17 cellular contexts compared by ENCODE assay signal in the genomic region with DNA sequence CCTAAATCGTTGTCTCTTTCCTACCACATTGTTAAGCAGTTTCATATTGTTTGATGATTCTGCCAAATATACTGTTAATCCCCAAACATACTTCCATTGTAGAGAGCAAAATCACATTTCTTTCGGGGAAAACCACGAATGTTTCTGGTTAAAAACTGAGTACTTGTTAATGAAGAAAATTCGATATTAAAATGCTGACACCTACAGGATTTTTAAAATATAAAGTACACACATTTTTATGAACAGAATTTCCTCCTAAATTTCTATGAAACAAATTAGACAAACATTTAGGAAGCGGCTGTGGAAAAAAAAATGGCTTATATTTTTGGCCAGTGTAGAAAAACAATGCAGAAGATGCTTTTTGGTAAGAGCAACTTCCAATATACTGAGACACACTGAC.
DNase-seq lines count a peak whose midpoint lies in the region; ATAC-seq, FAIRE-seq and TF ChIP-seq lines count a peak whose summit lies in the region.
"Had no signal": no experiment of that assay in that cellular context is flagged by ENCODE, and none has a peak within 500 bp of the region (broad histone marks: within the 10 kb centered on the region; RNA-seq: fewer than 3 reads in every experiment).

No MANE protein-coding gene starts in this region.

- H3K4me1 ChIP-seq in HepG2 (ENCODE audit: insufficient read depth, low read length): no peaks in the 10 kb centered on the region
- no peaks in the 10 kb centered on the region for H3K4me1 ChIP-seq in right lobe of liver
- H3K4me1 ChIP-seq in IMR-90 (ENCODE audit: control insufficient read depth, insufficient read depth, low read length): no peaks in the 10 kb centered on the region

- DNase-seq in HepG2 (ENCODE audit: low spot score) (no peak), right lobe of liver (no peak), IMR-90 (no peak), SK-N-MC (ENCODE audit: low read depth, low spot score) (no peak), superior temporal gyrus (ENCODE audit: extremely low spot score) (peak; percentile 3), DMS153 treated with DMSO at 0.1 percent for 48 hours (lab: John Stamatoyannopoulos, UW; ENCODE audit: unreplicated experiment) (no peak)
- DNase-seq: 8988T; AML-193; CD4-positive, alpha-beta memory T cell; DMS153; DMS79 treated with DMSO at 0.1 percent for 48 hours; GF-D8; GM23248 had no signal

- no peaks in the 10 kb centered on the region for H3K79me1 ChIP-seq in IMR-90 (ENCODE audit: low read depth in 1 of 2, low read length in 2 of 2)

- no peak overlapping the region for H2BK120ac ChIP-seq in IMR-90 (ENCODE audit: low read depth, low read length)

- no peak overlapping the region for H3K23ac ChIP-seq in IMR-90 (ENCODE audit: low read depth, low read length)

- no peak for TF ChIP-seq RAD21 in HepG2 (CRISPR knock-in tag; IDR thresholded peaks at IDR 0.05)
- TF ChIP-seq RAD21 in IMR-90 (IDR thresholded peaks at IDR 0.05; ENCODE audit: low read length): no peak

- no peak overlapping the region for H4K8ac ChIP-seq in IMR-90 (ENCODE audit: low read depth in 2 of 2, low read length in 2 of 2)

- no peak for TF ChIP-seq EP300 in HepG2 (IDR thresholded peaks at IDR 0.05; ENCODE audit: low read depth in 2 of 2, low read length in 2 of 2)
- no peak for TF ChIP-seq EP300 in HepG2 (CRISPR knock-in tag; IDR thresholded peaks at IDR 0.05; ENCODE audit: borderline replicate concordance)

- intact Hi-C loops in HepG2 (cut with micrococcal nuclease; ENCODE audit: unreplicated experiment): no loop called here
- intact Hi-C loops in right lobe of liver (cut with DNase I): no loop called here
- intact Hi-C loops in IMR-90 (cut with micrococcal nuclease): no loop called here

- H2BK5ac ChIP-seq in IMR-90 (ENCODE audit: low read depth, low read length, poor library complexity, severe bottlenecking): no peak overlapping the region

- no peak overlapping the region for H3K18ac ChIP-seq in IMR-90 (ENCODE audit: low read depth, low read length)

- H2AK9ac ChIP-seq in IMR-90 (replicated peaks; ENCODE audit: low read depth, low read length, poor library complexity): no peak overlapping the region

- H2BK15ac ChIP-seq in IMR-90 (ENCODE audit: low read depth, low read length): no peak overlapping the region

- H3K9me3 ChIP-seq in HepG2 (ENCODE audit: low read length) (no peaks in the 10 kb centered on the region), right lobe of liver (no peaks in the 10 kb centered on the region), IMR-90 (ENCODE audit: control insufficient read depth, insufficient read depth, low read length) (no peaks in the 10 kb centered on the region), SK-N-MC (ENCODE audit: low read depth, low read length) (no peaks in the 10 kb centered on the region)
- H3K9me3 ChIP-seq: HAP-1 had no signal

- no peaks in the 10 kb centered on the region for H3K27me3 ChIP-seq in HepG2 (ENCODE audit: control insufficient read depth in 1 of 2, insufficient read depth in 2 of 2, low read length in 2 of 2)
- H3K27me3 ChIP-seq in right lobe of liver: no peaks in the 10 kb centered on the region
- H3K27me3 ChIP-seq in IMR-90 (ENCODE audit: control insufficient read depth, insufficient read depth, low read length): no peaks in the 10 kb centered on the region

- H4K20me1 ChIP-seq in HepG2 (ENCODE audit: insufficient read depth, low read length): no peaks in the 10 kb centered on the region
- H4K20me1 ChIP-seq in IMR-90 (ENCODE audit: insufficient read depth, low read length): no peaks in the 10 kb centered on the region

- H2AFZ ChIP-seq in HepG2 (ENCODE audit: low read length) (no peak overlapping the region), IMR-90 (replicated peaks; ENCODE audit: low read length, poor library complexity) (no peak overlapping the region)
- H2AFZ ChIP-seq: GM23248 had no signal

- H2BK20ac ChIP-seq in IMR-90 (ENCODE audit: low read depth, low read length): no peak overlapping the region

- FAIRE-seq in HepG2 (lab: Jason Lieb, UNC): no peak

- H3K9ac ChIP-seq in HepG2 (ENCODE audit: insufficient read depth, low read depth, low read length) (no peak overlapping the region), IMR-90 (ENCODE audit: low read depth, low read length) (no peak overlapping the region), SK-N-MC (ENCODE audit: insufficient read length) (no peak overlapping the region)
- H3K9ac ChIP-seq: GM23248 had no signal

- H3K4me3 ChIP-seq in HepG2 (replicated peaks in 1 of 3; ENCODE audit: insufficient read depth in 1 of 3, low read depth in 2 of 3, low read length in 3 of 3) (no peak overlapping the region), right lobe of liver (no peak overlapping the region), IMR-90 (ENCODE audit: insufficient read depth, low read depth, low read length) (no peak overlapping the region), SK-N-MC (no peak overlapping the region)
- H3K4me3 ChIP-seq: GM23248, HAP-1 had no signal

- H3K79me2 ChIP-seq in HepG2 (ENCODE audit: insufficient read depth, low read length): no peaks in the 10 kb centered on the region

- no peak overlapping the region for H3K4me2 ChIP-seq in HepG2 (ENCODE audit: low read depth, low read length)
- no peak overlapping the region for H3K4me2 ChIP-seq in IMR-90 (ENCODE audit: low read depth, low read length)

- BruUV-seq in HepG2 (replicated peaks; lab: Mats Ljungman, UMichigan) (no TSS peak), IMR-90 (replicated peaks; lab: Mats Ljungman, UMichigan) (no TSS peak)

- in situ Hi-C loops in HepG2 (cut with HindIII; ENCODE audit: extremely low pct_ligation_motif_present, low pct_unique_long_range_greater_than_20kb): no loop called here
- in situ Hi-C loops in IMR-90 (cut with MboI; ENCODE audit: low sequenced_read_pairs): no loop called here

- H3K27ac ChIP-seq in HepG2 (ENCODE audit: extremely low read length, insufficient read depth, low read length): no peak overlapping the region
- no peak overlapping the region for H3K27ac ChIP-seq in right lobe of liver
- H3K27ac ChIP-seq in IMR-90 (ENCODE audit: insufficient read depth, low read length): no peak overlapping the region
- H3K27ac ChIP-seq in SK-N-MC: peak overlapping the region; percentile 42; the same call in 1 of the 2 replicates
- H3K27ac ChIP-seq: C4-2B, GM23248 had no signal

- H4K91ac ChIP-seq in IMR-90 (ENCODE audit: insufficient read depth, low read depth, low read length): no peak overlapping the region

- WGBS in HepG2 (ENCODE audit: low lambda C conversion rate): 97% methylated on average over 5 of the region's 5 CpGs
- 92% methylated on average over 5 of the region's 5 CpGs for WGBS in right lobe of liver (ENCODE audit: insufficient coverage, low coverage, low lambda C conversion rate, missing lambda C conversion rate)
- WGBS in IMR-90 (ENCODE audit: extremely low coverage in 2 of 2, insufficient read length in 1 of 2), 2 experiments: no CpG with 5 or more reads among the region's 5 CpGs

- POLR2A ChIA-PET in HepG2 (lab: Yijun Ruan, JAX): no interaction called here
- POLR2A ChIA-PET in IMR-90 (lab: Charles Lee; ENCODE audit: unreplicated experiment): no interaction called here

- CTCF ChIA-PET in HepG2 (lab: Yijun Ruan, JAX; ENCODE audit: low intra/inter-chr PET ratio, low total read pairs) (no interaction called here), IMR-90 (lab: Yijun Ruan, JAX) (no interaction called here)

- peaks cover 3 to 52% of the 10 kb centered on the region in 2 experiments for H3K36me3 ChIP-seq in HepG2 (replicated peaks in 1 of 2; ENCODE audit: control insufficient read depth in 1 of 2, insufficient read depth in 2 of 2, low read length in 2 of 2)
- peaks cover 0 to 58% (median 10%) of the 10 kb centered on the region in 4 donors for H3K36me3 ChIP-seq in right lobe of liver
- peaks cover 16% of the 10 kb centered on the region for H3K36me3 ChIP-seq in IMR-90 (ENCODE audit: control insufficient read depth, insufficient read depth, low read length)
- H3K36me3 ChIP-seq in SK-N-MC (ENCODE audit: insufficient read depth, low read length): no peaks in the 10 kb centered on the region

- H3K4ac ChIP-seq in IMR-90 (ENCODE audit: low read depth, low read length): no peak overlapping the region

- no peak for ATAC-seq in HepG2
- ATAC-seq in right lobe of liver: no peak
- no peak for ATAC-seq in IMR-90 (ENCODE audit: low read depth)
- ATAC-seq in HG03280 (IDR thresholded peaks at IDR 0.05; ENCODE audit: unreplicated experiment): no peak
- no peak for ATAC-seq in HG03442 (IDR thresholded peaks at IDR 0.05; ENCODE audit: unreplicated experiment)

- no peak for TF ChIP-seq POLR2A in HepG2 (IDR thresholded peaks at IDR 0.05; ENCODE audit: insufficient read depth in 1 of 2, low read depth in 2 of 2, low read length in 2 of 2)
- no peak for TF ChIP-seq POLR2A in right lobe of liver (IDR thresholded peaks at IDR 0.05)
- TF ChIP-seq POLR2A in IMR-90 (IDR thresholded peaks at IDR 0.05; ENCODE audit: low read depth, low read length): no peak

- dilution Hi-C loops in IMR-90 (cut with HindIII; ENCODE audit: low sequenced_read_pairs, unreplicated experiment): no loop called here

- H4K5ac ChIP-seq in IMR-90 (ENCODE audit: low read depth, low read length): no peak overlapping the region

- no peak overlapping the region for H2AK5ac ChIP-seq in IMR-90 (ENCODE audit: low read depth, low read length)

- TF ChIP-seq CTCF in HepG2 (CRISPR knock-in tag; IDR thresholded peaks at IDR 0.05): no peak
- TF ChIP-seq CTCF in right lobe of liver (IDR thresholded peaks at IDR 0.05): no peak
- TF ChIP-seq CTCF in IMR-90 (conservative IDR thresholded peaks at IDR 0.05; ENCODE audit: low read depth, low read length): no peak

- H3K14ac ChIP-seq in IMR-90 (replicated peaks; ENCODE audit: low read depth, low read length): no peak overlapping the region

- no peaks in the 10 kb centered on the region; the same call in 1 of the 2 replicates for H3K9me1 ChIP-seq in IMR-90 (ENCODE audit: insufficient read depth, low read length)

- no peak overlapping the region for H3K56ac ChIP-seq in IMR-90 (ENCODE audit: extremely low read depth, insufficient read depth, low read length)

TF ChIP-seq in HepG2, 621 proteins besides CTCF, POLR2A, EP300 and RAD21:
- TF ChIP-seq MAFF (IDR thresholded peaks at IDR 0.05; ENCODE audit: low read depth, low read length) (peak; percentile 32; the same call in 1 of the 2 replicates), MAZ (IDR thresholded peaks at IDR 0.05; ENCODE audit: borderline replicate concordance, low read depth, low read length) (no peak), MAZ (CRISPR knock-in tag; IDR thresholded peaks at IDR 0.05; ENCODE audit: low read depth) (no peak), MAFK (conservative IDR thresholded peaks at IDR 0.05 in 1 of 2, IDR thresholded peaks at IDR 0.05 in 1 of 2; ENCODE audit: low read length in 2 of 2) (peak in 1 of 2 experiments; percentile 69; a peak in 2 of 4 replicates)
TF ChIP-seq in HepG2: peak in this region for 2.

TF ChIP-seq in IMR-90, 13 proteins besides CTCF, POLR2A, EP300 and RAD21:
- TF ChIP-seq CEBPB (IDR thresholded peaks at IDR 0.05; ENCODE audit: low read depth, low read length) (no peak), MAFK (IDR thresholded peaks at IDR 0.05; ENCODE audit: low read depth, low read length) (peak; percentile 60)
